ENCODE assay signal across 8 cellular contexts in genomic region chr4:86935499-86935832, GRCh38. TPM values are rescaled to one million over a fixed set of nuclear protein-coding genes. Genes with fewer than 3 reads are reported as not detected.
DNase-seq lines count a peak whose midpoint lies in the region; ATAC-seq and TF ChIP-seq lines count a peak whose summit lies in the region.

No MANE protein-coding gene starts in this region.

- H3K27me3 Mint-ChIP-seq in WTC11 (ENCODE audit: low read depth) (no peaks in the 10 kb centered on the region), neural crest cell (ENCODE audit: low read depth) (peaks cover 41% of the 10 kb centered on the region)

- H3K4me3 Mint-ChIP-seq in WTC11 (peak overlapping the region; percentile 76), neural crest cell (peak overlapping the region; percentile 88)

- no peaks in the 10 kb centered on the region; the same call in 1 of the 2 replicates for H3K9me3 ChIP-seq in AG04450 (ENCODE audit: control insufficient read depth, insufficient read depth, low read length)
- H3K9me3 ChIP-seq in fibroblast of lung (ENCODE audit: control insufficient read depth, insufficient read depth, low read depth, low read length), result no peaks in the 10 kb centered on the region

- POLR2A ChIA-PET in AG04450 (lab: Yijun Ruan, JAX), result interaction anchor here (0.5 to 2.5 kb wide), 13 partner anchors 9 to 1998 kb away, joined by 3 to 40 read pairs (median 4); no protein-coding TSS in a partner anchor
- POLR2A ChIA-PET in WTC11 (lab: Charles Lee), result interaction anchor here (0.6 to 4.3 kb wide), 16 partner anchors 11 to 158 kb away, joined by 3 to 53 read pairs (median 4); no protein-coding TSS in a partner anchor

- peaks cover 46% of the 10 kb centered on the region for H3K4me1 Mint-ChIP-seq in WTC11
- peaks cover 37% of the 10 kb centered on the region for H3K4me1 Mint-ChIP-seq in neural crest cell

- H3K36me3 ChIP-seq in fibroblast of lung (ENCODE audit: control insufficient read depth, insufficient read depth, low read length), result no peaks in the 10 kb centered on the region

- peaks cover 15% of the 10 kb centered on the region for H3K79me2 ChIP-seq in fibroblast of lung (ENCODE audit: control insufficient read depth, insufficient read depth, low read length)

- H3K36me3 Mint-ChIP-seq in WTC11 (no peaks in the 10 kb centered on the region), neural crest cell (ENCODE audit: low read depth) (no peaks in the 10 kb centered on the region)

- H2AFZ ChIP-seq in fibroblast of lung (ENCODE audit: low read length), result peak overlapping the region; percentile 78

- peak overlapping the region; percentile 88 for H3K4me2 ChIP-seq in fibroblast of lung (ENCODE audit: extremely low read depth, insufficient read depth, low read length)

- CTCF ChIA-PET in AG04450 (lab: Charles Lee), result interaction anchor here (0.5 to 5.1 kb wide), 21 partner anchors 8 to 215 kb away, joined by 3 to 33 read pairs (median 5); no protein-coding TSS in a partner anchor
- CTCF ChIA-PET in WTC11 (lab: Charles Lee), result interaction anchor here (0.6 to 4.5 kb wide), 30 partner anchors 9 to 285 kb away, joined by 3 to 64 read pairs (median 5); partner anchors contain the start of genes C4orf36 and KLHL8

- H3K27ac ChIP-seq in AG04450 (ENCODE audit: low read depth, low read length) (peak overlapping the region; percentile 77), fibroblast of lung (ENCODE audit: insufficient read depth, low read length) (peak overlapping the region; percentile 87)

- H3K27ac Mint-ChIP-seq in WTC11 (peak overlapping the region; percentile 95), neural crest cell (ENCODE audit: unreplicated experiment) (no peak overlapping the region)

- peak overlapping the region; percentile 86 for H3K4me3 ChIP-seq in AG04450 (ENCODE audit: low read depth, low read length)
- peak overlapping the region; percentile 66 to 80 (median 79) for H3K4me3 ChIP-seq in fibroblast of lung (replicated peaks in 1 of 4; ENCODE audit: control extremely low read depth in 1 of 4, insufficient read depth in 1 of 4, low read depth in 3 of 4, low read length in 4 of 4)

- no peaks in the 10 kb centered on the region for H3K27me3 ChIP-seq in AG04450 (ENCODE audit: control insufficient read depth, insufficient read depth, low read length)
- no peaks in the 10 kb centered on the region for H3K27me3 ChIP-seq in fibroblast of lung (ENCODE audit: control insufficient read depth, insufficient read depth, low read length)

- ATAC-seq in HG02588 (IDR thresholded peaks at IDR 0.05; ENCODE audit: unreplicated experiment), result peak; percentile 0
- peak; percentile 4 for ATAC-seq in WTC11
- ATAC-seq in HG03460 (IDR thresholded peaks at IDR 0.05; ENCODE audit: unreplicated experiment), result no peak

- H3K9ac ChIP-seq in fibroblast of lung (ENCODE audit: insufficient read depth, low read length), result peak overlapping the region; percentile 89

- H3K4me1 ChIP-seq in fibroblast of lung (ENCODE audit: control insufficient read depth, extremely low read depth, insufficient read depth, low read length), result peaks cover 5% of the 10 kb centered on the region

- DNase-seq in AG04450 (ENCODE audit: low read depth, low spot score), result no peak
- DNase-seq in WTC11 (ENCODE audit: low spot score), result no peak
- DNase-seq in fibroblast of lung (ENCODE audit: low read depth in 2 of 2), result no peak
- no peak for DNase-seq in neural crest cell (ENCODE audit: low read depth, low spot score)
- no peak for DNase-seq in COLO829 (ENCODE audit: low spot score)
- DNase-seq in NCI-H526 treated with DMSO at 0.1 percent for 48 hours (lab: John Stamatoyannopoulos, UW), result no peak

- H3K9me3 Mint-ChIP-seq in WTC11, result no peaks in the 10 kb centered on the region
- H3K9me3 Mint-ChIP-seq in neural crest cell, result no peaks in the 10 kb centered on the region

- no peak for TF ChIP-seq CTCF in AG04450 (IDR thresholded peaks at IDR 0.05; ENCODE audit: low read depth, low read length)
- no peak for TF ChIP-seq CTCF in WTC11 (IDR thresholded peaks at IDR 0.05)
- no peak for TF ChIP-seq CTCF in fibroblast of lung (conservative IDR thresholded peaks at IDR 0.05 in 1 of 2, IDR thresholded peaks at IDR 0.05 in 1 of 2; ENCODE audit: low read depth in 1 of 2, low read length in 2 of 2)
- TF ChIP-seq CTCF in neural crest cell (conservative IDR thresholded peaks at IDR 0.05), result no peak

- H4K20me1 ChIP-seq in fibroblast of lung (ENCODE audit: control insufficient read depth, extremely low read depth, insufficient read depth, low read length), result no peaks in the 10 kb centered on the region

TF ChIP-seq in WTC11, 78 proteins besides CTCF, POLR2A, EP300 and RAD21:
- 0 out of 2 replicates have a peak, but pooled peaks have one; percentile 1 for TF ChIP-seq EMX1 (CRISPR knock-in tag; IDR thresholded peaks at IDR 0.05)
- peak; percentile 34; the same call in 1 of the 2 replicates for TF ChIP-seq PRDM15 (CRISPR knock-in tag; IDR thresholded peaks at IDR 0.05)
- TF ChIP-seq ZNF416 (CRISPR knock-in tag; IDR thresholded peaks at IDR 0.05), result no peak
- 0 out of 2 replicates have a peak, but pooled peaks have one; percentile 10 for TF ChIP-seq NFE2L1 (CRISPR knock-in tag; IDR thresholded peaks at IDR 0.05)

RNA-seq across cellular contexts. Expression of gene AFF1, which starts 0.7 kb away (rescaled TPM):
- polyA plus RNA-seq in AG04450 (2011; rRNA removed) (17.2 and 19.5 TPM in 2 replicates), fibroblast of lung (15.5 and 17.9 TPM in 2 replicates)
- polyA minus RNA-seq in AG04450 (2011; rRNA and poly(A)+ RNA removed), result 57.4 and 73.9 TPM in 2 replicates
- total RNA-seq in WTC11 (2021) (72.6 to 93.4 TPM (median 83.9 TPM) in 3 replicates), fibroblast of lung (14.1 and 21.1 TPM in 2 replicates), neural crest cell (34.1 and 37.8 TPM in 2 replicates)
- polyA plus RNA-seq in fibroblast of lung (2012), result 7.1 and 11.2 TPM in 2 replicates
- polyA minus RNA-seq in fibroblast of lung (ENCODE audit: low replicate concordance), result 48.5 and 64.8 TPM in 2 replicates

RNA-seq across cellular contexts. Expression of gene C4orf36, which starts 43.2 kb away (rescaled TPM):
- polyA plus RNA-seq in AG04450 (2011; rRNA removed) (1.2 and 1.3 TPM in 2 replicates), fibroblast of lung (0.98 and 1.5 TPM in 2 replicates)
- polyA minus RNA-seq in AG04450 (2011; rRNA and poly(A)+ RNA removed), result not detected in 2 replicates
- total RNA-seq in WTC11 (2021) (0.73 to 1.5 TPM (median 0.79 TPM) in 3 replicates), fibroblast of lung (2.8 and 6.3 TPM in 2 replicates), neural crest cell (1.9 and 3.2 TPM in 2 replicates)
- 0.84 and 1.2 TPM in 2 replicates for polyA plus RNA-seq in fibroblast of lung (2012)
- not detected in 2 replicates for polyA minus RNA-seq in fibroblast of lung (ENCODE audit: low replicate concordance)
